Comparison of ENCODE assay signal across 21 cellular contexts in genomic region chr22:49949914-49950292, GRCh38. TPM values are rescaled to one million over a fixed set of nuclear protein-coding genes. Genes with fewer than 3 reads are reported as not detected.
DNase-seq lines count a peak whose midpoint lies in the region; ATAC-seq and TF ChIP-seq lines count a peak whose summit lies in the region.
"Had no signal": no experiment of that assay in that cellular context is flagged by ENCODE, and none has a peak within 500 bp of the region (broad histone marks: within the 10 kb centered on the region; RNA-seq: fewer than 3 reads in every experiment).

No MANE protein-coding gene starts in this region.

- no peaks in the 10 kb centered on the region for H3K36me3 ChIP-seq in Panc1 (ENCODE audit: control insufficient read depth, insufficient read depth, low read length)
- H3K36me3 ChIP-seq in duodenal mucosa (ENCODE audit: control insufficient read depth in 1 of 2, insufficient read depth in 2 of 2, low read length in 2 of 2) = no peaks in the 10 kb centered on the region
- no peaks in the 10 kb centered on the region for H3K36me3 ChIP-seq in muscle layer of duodenum (ENCODE audit: control insufficient read depth in 1 of 2, insufficient read depth in 2 of 2, low read length in 2 of 2)
- no peaks in the 10 kb centered on the region for H3K36me3 ChIP-seq in tibial nerve
- H3K36me3 ChIP-seq: thoracic aorta had no signal

- in situ Hi-C loops in Panc1 (cut with HindIII; ENCODE audit: low pct_unique_long_range_greater_than_20kb, low sequenced_read_pairs) = no loop called here

- POLR2A ChIA-PET in Panc1 (lab: Charles Lee) = no interaction called here

- intact Hi-C loops in Panc1 (cut with micrococcal nuclease; ENCODE audit: unreplicated experiment) = no loop called here

- H3K27me3 Mint-ChIP-seq in HFFc6 (ENCODE audit: insufficient read depth) = no peaks in the 10 kb centered on the region; the same call in 1 of the 2 replicates
- H3K27me3 Mint-ChIP-seq: activated CD4-positive, alpha-beta memory T cell treated with anti-CD3 and anti-CD28 coated beads for 36 hours had no signal

- no peaks in the 10 kb centered on the region for H3K9me3 Mint-ChIP-seq in HFFc6
- H3K9me3 Mint-ChIP-seq: activated CD4-positive, alpha-beta memory T cell treated with anti-CD3 and anti-CD28 coated beads for 36 hours had no signal

- TF ChIP-seq CTCF in Panc1 (IDR thresholded peaks at IDR 0.05) (no peak), tibial nerve (IDR thresholded peaks at IDR 0.05) (no peak), HFFc6 (IDR thresholded peaks at IDR 0.05) (no peak)

- no TSS peak for BruUV-seq in Panc1 (replicated peaks; lab: Mats Ljungman, UMichigan)

- DNase-seq in Panc1 (ENCODE audit: low read depth, low spot score) = no peak
- DNase-seq in tibial nerve (ENCODE audit: low spot score in 2 of 2) = no peak
- no peak for DNase-seq in NCI-H146 treated with DMSO at 0.1 percent for 48 hours (lab: John Stamatoyannopoulos, UW; ENCODE audit: unreplicated experiment)
- DNase-seq in HFFc6 = no peak
- no peak for DNase-seq in islet precursor cell
- no peak for DNase-seq in NCI-H82 treated with DMSO at 0.1 percent for 48 hours (lab: John Stamatoyannopoulos, UW; ENCODE audit: unreplicated experiment)
- DNase-seq: activated CD4-positive, alpha-beta memory T cell treated with anti-CD3 and anti-CD28 coated beads for 36 hours; activated CD4-positive, CD25-positive, alpha-beta regulatory T cell; activated naive CD4-positive, alpha-beta T cell; amygdala; central memory CD4-positive, alpha-beta T cell; DND-41; left cardiac atrium; NCI-H2081; NCI-H446 treated with DMSO at 0.1 percent for 48 hours; RPMI8226; T1000 had no signal

- H3K4me3 ChIP-seq in Panc1 (ENCODE audit: low read depth in 2 of 2, low read length in 2 of 2) (no peak overlapping the region), duodenal mucosa (ENCODE audit: low read depth in 1 of 2, low read length in 2 of 2) (no peak overlapping the region), muscle layer of duodenum (ENCODE audit: low read depth in 1 of 2, low read length in 2 of 2) (no peak overlapping the region), tibial nerve (no peak overlapping the region)
- H3K4me3 ChIP-seq: mucosa of descending colon, thoracic aorta had no signal

- TF ChIP-seq EP300 in tibial nerve (IDR thresholded peaks at IDR 0.05) = no peak

- H3K4me1 Mint-ChIP-seq in HFFc6 (ENCODE audit: low read depth) = peaks cover 10% of the 10 kb centered on the region

- peaks cover 68% of the 10 kb centered on the region for H3K4me1 ChIP-seq in Panc1 (ENCODE audit: control insufficient read depth, insufficient read depth, low read length)
- peaks cover 46 to 53% of the 10 kb centered on the region in 2 donors for H3K4me1 ChIP-seq in duodenal mucosa (ENCODE audit: control insufficient read depth in 1 of 2, insufficient read depth in 2 of 2, low read length in 2 of 2)
- peaks cover 4 to 22% of the 10 kb centered on the region in 2 donors for H3K4me1 ChIP-seq in muscle layer of duodenum (ENCODE audit: control insufficient read depth in 1 of 2, insufficient read depth in 2 of 2, low read length in 2 of 2)
- H3K4me1 ChIP-seq in tibial nerve = peaks cover 0 to 72% (median 32%) of the 10 kb centered on the region in 4 donors

- TF ChIP-seq POLR2A in tibial nerve (IDR thresholded peaks at IDR 0.05) = no peak

- H3K9ac ChIP-seq in duodenal mucosa (ENCODE audit: low read depth in 1 of 2, low read length in 2 of 2) = peak overlapping the region; percentile 32 to 97

- CTCF ChIA-PET in Panc1 (lab: Charles Lee) = no interaction called here

- H3K4me3 Mint-ChIP-seq in HFFc6 = no peak overlapping the region
- H3K4me3 Mint-ChIP-seq: activated CD4-positive, alpha-beta memory T cell treated with anti-CD3 and anti-CD28 coated beads for 36 hours had no signal

- H3K27ac Mint-ChIP-seq in HFFc6 = no peak overlapping the region
- H3K27ac Mint-ChIP-seq: activated CD4-positive, alpha-beta memory T cell treated with anti-CD3 and anti-CD28 coated beads for 36 hours had no signal

- no peaks in the 10 kb centered on the region for H3K27me3 ChIP-seq in Panc1 (ENCODE audit: control insufficient read depth, insufficient read depth, low read length)
- no peaks in the 10 kb centered on the region for H3K27me3 ChIP-seq in duodenal mucosa (ENCODE audit: control insufficient read depth in 1 of 2, insufficient read depth in 2 of 2, low read length in 2 of 2)
- H3K27me3 ChIP-seq in muscle layer of duodenum (ENCODE audit: low read depth, low read length) = no peaks in the 10 kb centered on the region
- no peaks in the 10 kb centered on the region for H3K27me3 ChIP-seq in tibial nerve

- H3K9me3 ChIP-seq in Panc1 (ENCODE audit: control insufficient read depth, insufficient read depth, low read depth, low read length) (no peaks in the 10 kb centered on the region), duodenal mucosa (ENCODE audit: control insufficient read depth in 1 of 2, low read length in 2 of 2) (no peaks in the 10 kb centered on the region), muscle layer of duodenum (ENCODE audit: control insufficient read depth in 1 of 2, low read length in 2 of 2) (no peaks in the 10 kb centered on the region), tibial nerve (no peaks in the 10 kb centered on the region)
- H3K9me3 ChIP-seq: mucosa of descending colon, thoracic aorta had no signal

- H3K36me3 Mint-ChIP-seq in HFFc6 (ENCODE audit: low read depth) = no peaks in the 10 kb centered on the region
- H3K36me3 Mint-ChIP-seq: activated CD4-positive, alpha-beta memory T cell treated with anti-CD3 and anti-CD28 coated beads for 36 hours had no signal

- no peak for ATAC-seq in Panc1

- H3K27ac ChIP-seq in Panc1 (ENCODE audit: low read length) (peak overlapping the region; percentile 51), duodenal mucosa (ENCODE audit: low read depth, low read length) (peak overlapping the region; percentile 93), muscle layer of duodenum (ENCODE audit: low read length) (peak overlapping the region; percentile 74), tibial nerve (peak overlapping the region; percentile 47 to 95 (median 86))
- H3K27ac ChIP-seq: thoracic aorta had no signal

- 88% methylated on average over 7 of the region's 11 CpGs; no CpG with 5 or more reads in 1 of the 2 donors for WGBS in tibial nerve, 2 donors

RNA-seq across cellular contexts. Expression of gene PIM3, which starts 10.7 kb away (rescaled TPM):
- 58.2 TPM for total RNA-seq in Panc1 (2021; ENCODE audit: unreplicated experiment)
- 65.3 TPM for polyA plus RNA-seq in Panc1 (2012; ENCODE audit: insufficient read length)
- total RNA-seq in tibial nerve = 100 to 1,000 TPM in 3 of 4 donors, 10 to 100 TPM in 1; 98.3 to 138 (median 119) TPM
- total RNA-seq in HFFc6 (2021; fragmentation: NEBNext Ultra II Directional; extraction: Animal tissue kit (Norgen Biotek cat#: 25700)) = 10 to 100 TPM; 14.8 to 18.8 (median 17.4) TPM

RNA-seq across cellular contexts. Expression of gene CRELD2, which starts 31.5 kb away (rescaled TPM):
- total RNA-seq in Panc1 (2021; ENCODE audit: unreplicated experiment) (59.7 TPM), tibial nerve (10 to 100 TPM; 44.8 to 80.4 (median 65.1) TPM)
- polyA plus RNA-seq in Panc1 (2012; ENCODE audit: insufficient read length) = 98.5 TPM
- total RNA-seq in HFFc6 (2021; fragmentation: NEBNext Ultra II Directional; extraction: Animal tissue kit (Norgen Biotek cat#: 25700)) = 10 to 100 TPM; 67.9 to 86.8 (median 78.5) TPM

RNA-seq across cellular contexts. Expression of gene ALG12, which starts 31.7 kb away (rescaled TPM):
- total RNA-seq in Panc1 (2021; ENCODE audit: unreplicated experiment) (23.4 TPM), tibial nerve (10 to 100 TPM in 3 of 4 donors, 1 to 10 TPM in 1; 9.0 to 17.4 (median 14.5) TPM)
- polyA plus RNA-seq in Panc1 (2012; ENCODE audit: insufficient read length) = 41.1 TPM
- total RNA-seq in HFFc6 (2021; fragmentation: NEBNext Ultra II Directional; extraction: Animal tissue kit (Norgen Biotek cat#: 25700)) = 10 to 100 TPM; 17.2 to 25.1 (median 20.2) TPM
